14 cellular contexts compared by ENCODE assay signal in genomic region chr16:1094124-1094479, GRCh38. TPM values are rescaled to one million over a fixed set of nuclear protein-coding genes. Genes with fewer than 3 reads are reported as not detected.
DNase-seq lines count a peak whose midpoint lies in the region; ATAC-seq, FAIRE-seq and TF ChIP-seq lines count a peak whose summit lies in the region.
"Had no signal": no experiment of that assay in that cellular context is flagged by ENCODE, and none has a peak within 500 bp of the region (broad histone marks: within the 10 kb centered on the region; RNA-seq: fewer than 3 reads in every experiment).

No MANE protein-coding gene starts in this region.

- H3K36me3 ChIP-seq in cardiac muscle cell (no peaks in the 10 kb centered on the region), H7 (replicated peaks; ENCODE audit: control insufficient read depth, insufficient read depth, low read length) (no peaks in the 10 kb centered on the region), K562 (ENCODE audit: control insufficient read depth, insufficient read depth, low read length) (no peaks in the 10 kb centered on the region)
- H3K36me3 ChIP-seq: SJCRH30 had no signal

- no peaks in the 10 kb centered on the region for H3K9me1 ChIP-seq in K562 (ENCODE audit: control insufficient read depth, insufficient read depth, low read length)

- no peaks in the 10 kb centered on the region for H3K9me3 ChIP-seq in cardiac muscle cell (ENCODE audit: low read depth)
- peaks cover 3% of the 10 kb centered on the region; the same call in 1 of the 2 replicates for H3K9me3 ChIP-seq in K562 (replicated peaks; ENCODE audit: control insufficient read depth, insufficient read depth, low read depth, low read length)
- H3K9me3 ChIP-seq: SJCRH30 had no signal

- H3K9ac ChIP-seq in K562 (ENCODE audit: insufficient read depth in 1 of 2, low read depth in 2 of 2, low read length in 2 of 2) = no peak overlapping the region
- H3K9ac ChIP-seq: GM23248 had no signal

- intact Hi-C loops in cardiac septum (cut with DNase I) (no loop called here), K562 (cut with micrococcal nuclease) (no loop called here), sciatic nerve (cut with DNase I) (no loop called here)

- CTCF ChIA-PET in K562 (lab: Yijun Ruan, JAX; ENCODE audit: low intra/inter-chr PET ratio) = no interaction called here

- H3K27ac ChIP-seq in cardiac muscle cell (peak overlapping the region; percentile 30), K562 (ENCODE audit: extremely low read depth, low read depth, low read length) (no peak overlapping the region)
- H3K27ac ChIP-seq: GM23248, SJCRH30 had no signal

- WGBS in K562 (ENCODE audit: insufficient coverage, low coverage, missing lambda C conversion rate) = 36% methylated on average over 12 of the region's 13 CpGs

- no TSS peak for BruUV-seq in K562 (replicated peaks; lab: Mats Ljungman, UMichigan)

- TF ChIP-seq POLR2A in K562 (conservative IDR thresholded peaks at IDR 0.05) = no peak

- H3K27me3 ChIP-seq in cardiac muscle cell (no peaks in the 10 kb centered on the region), H7 (ENCODE audit: control insufficient read depth, insufficient read depth, low read length) (no peaks in the 10 kb centered on the region), K562 (ENCODE audit: control insufficient read depth in 2 of 2, insufficient read depth in 2 of 2, low read length in 2 of 2) (peaks cover 0 to 36% of the 10 kb centered on the region in 2 experiments; a peak in 3 of 5 replicates)

- H4K20me1 ChIP-seq in K562 (replicated peaks; ENCODE audit: control insufficient read depth, insufficient read depth, low read length) = 0 out of 2 replicates have a peak, but pooled peaks cover 2% of the 10 kb centered on the region

- in situ Hi-C loops in K562 (cut with MboI) = no loop called here

- H3K4me1 ChIP-seq in cardiac muscle cell (ENCODE audit: low read depth) (peaks cover 50% of the 10 kb centered on the region), K562 (replicated peaks in 1 of 2; ENCODE audit: control insufficient read depth in 2 of 2, insufficient read depth in 2 of 2, low read length in 2 of 2) (peaks cover 0 to 65% of the 10 kb centered on the region in 2 experiments; a peak in 2 of 5 replicates)

- peak; percentile 19; the same call in 1 of the 3 replicates for ATAC-seq in K562
- ATAC-seq in sciatic nerve = no peak

- TF ChIP-seq CTCF in cardiac muscle cell (IDR thresholded peaks at IDR 0.05; ENCODE audit: low read depth, low read length) = no peak
- no peak for TF ChIP-seq CTCF in K562 (IDR thresholded peaks at IDR 0.05 in 2 of 3, conservative IDR thresholded peaks at IDR 0.05 in 1 of 3; ENCODE audit: insufficient read depth in 2 of 3, low read depth in 1 of 3, low read length in 3 of 3)

- POLR2A ChIA-PET in K562 (lab: Yijun Ruan, JAX) = interaction anchor here (0.9 kb wide), 1 partner anchor 9 kb away, joined by 3 read pairs; no protein-coding TSS in a partner anchor

- no peak overlapping the region for H3K4me2 ChIP-seq in K562 (ENCODE audit: insufficient read depth, low read length)

- FAIRE-seq in K562 (lab: Jason Lieb, UNC) = no peak
- FAIRE-seq: GM12878 had no signal

- DNase-seq in cardiac muscle cell (ENCODE audit: low read depth in 1 of 2, low spot score in 1 of 2) = no peak
- no peak for DNase-seq in cardiac septum (ENCODE audit: low spot score)
- peak; percentile 69 for DNase-seq in H7
- DNase-seq in K562 (ENCODE audit: extremely low read depth in 1 of 4, low spot score in 3 of 4) = no peak
- no peak for DNase-seq in iPS-NIHi7 (ENCODE audit: extremely low spot score)
- no peak for DNase-seq in activated CD8-positive, alpha-beta memory T cell treated with anti-CD3 and anti-CD28 coated beads for 24 hours
- DNase-seq in sciatic nerve (ENCODE audit: low spot score) = no peak
- DNase-seq: ACHN, GM23248, NCI-H1105, NCI-H510A had no signal

- no peak for TF ChIP-seq EP300 in K562 (IDR thresholded peaks at IDR 0.05; ENCODE audit: low read length)

- no peak for TF ChIP-seq RAD21 in K562 (CRISPR knock-in tag; conservative IDR thresholded peaks at IDR 0.05 in 1 of 2, IDR thresholded peaks at IDR 0.05 in 1 of 2)

- H2AFZ ChIP-seq in K562 (ENCODE audit: low read depth, low read length) = no peak overlapping the region
- H2AFZ ChIP-seq: GM23248 had no signal

- H3K79me2 ChIP-seq in K562 (ENCODE audit: control insufficient read depth, insufficient read depth, low read length) = no peaks in the 10 kb centered on the region

- H3K4me3 ChIP-seq in cardiac muscle cell (no peak overlapping the region), H7 (ENCODE audit: insufficient read depth, low read depth, low read length) (no peak overlapping the region), K562 (no peak overlapping the region)
- H3K4me3 ChIP-seq: GM12878, GM23248, SJCRH30 had no signal

TF ChIP-seq in K562, 482 proteins besides CTCF, POLR2A, EP300 and RAD21 (continues in another document):
- no peak for TF ChIP-seq NFXL1 (CRISPR knock-in tag; IDR thresholded peaks at IDR 0.05)

RNA-seq across cellular contexts. Expression of gene C1QTNF8, which starts 1.9 kb away (rescaled TPM):
- total RNA-seq in cardiac muscle cell (0.15 TPM in 1 of 2 replicates, not detected in the other), cardiac septum (not detected), K562 (2014; rRNA removed) (not detected in 2 replicates), K562 (2014; rRNA removed; fragmentation: Illumina TruSeq; extraction: Trizol) (not detected in 2 replicates), K562 (2015; rRNA removed; fragmentation: Illumina TruSeq; extraction: Trizol) (not detected in 2 replicates), K562 (2021) (not detected in 2 replicates), sciatic nerve (not detected)
- polyA plus RNA-seq in cardiac muscle cell (0.26 TPM in 1 of 2 replicates, not detected in the other), K562 (2011; rRNA removed) (not detected in 2 replicates), K562 (2014; fragmentation: Illumina TruSeq; extraction: Trizol) (not detected in 2 replicates), K562 (2014; fragmentation: Nextera tagmentation; extraction: Ambion mirVana) (not detected), K562 (2014; rRNA removed) (not detected in 2 replicates)
- not detected in 2 replicates for total RNA-seq in H7 (2014; rRNA removed; shearing (Covaris generic))
- not detected in 2 replicates for total RNA-seq in K562 (2011; cell fraction: chromatin; rRNA removed; ENCODE audit: low replicate concordance)
- total RNA-seq in K562 (2011; cell fraction: nucleolus; rRNA removed) = not detected in 2 replicates
- not detected in 2 replicates for total RNA-seq in K562 (2011; cell fraction: nucleoplasm; rRNA removed)
- not detected in 2 replicates for polyA plus RNA-seq in K562 (2011; cell fraction: cytosol; rRNA removed)
- not detected in 2 replicates for polyA plus RNA-seq in K562 (2011; cell fraction: nucleus; rRNA removed)
- polyA plus RNA-seq in K562 (2012) = not detected in 2 replicates
- polyA minus RNA-seq in K562 (2011; rRNA and poly(A)+ RNA removed) = not detected in 2 replicates
- not detected in 2 replicates for polyA minus RNA-seq in K562 (2011; cell fraction: cytosol; rRNA and poly(A)+ RNA removed)
- polyA minus RNA-seq in K562 (2011; cell fraction: nucleus; rRNA and poly(A)+ RNA removed) = not detected in 2 replicates
- total RNA-seq: Daoy, GM12878, GM23248, SJCRH30 had no signal
- polyA plus RNA-seq: GM12878, GM23248 had no signal

RNA-seq across cellular contexts. Expression of gene SSTR5, which starts 21.6 kb away (rescaled TPM):
- not detected in 2 replicates for total RNA-seq in cardiac muscle cell
- 0.55 TPM in 1 of 2 replicates, not detected in the other for polyA plus RNA-seq in cardiac muscle cell
- total RNA-seq in cardiac septum = 0.57 TPM
- 0.18 and 0.21 TPM in 2 replicates for total RNA-seq in H7 (2014; rRNA removed; shearing (Covaris generic))
- not detected in 2 replicates for total RNA-seq in K562 (2011; cell fraction: chromatin; rRNA removed; ENCODE audit: low replicate concordance)
- total RNA-seq in K562 (2011; cell fraction: nucleolus; rRNA removed) = not detected in 2 replicates
- total RNA-seq in K562 (2011; cell fraction: nucleoplasm; rRNA removed) = not detected in 2 replicates
- total RNA-seq in K562 (2014; rRNA removed) = not detected in 2 replicates
- not detected in 2 replicates for total RNA-seq in K562 (2014; rRNA removed; fragmentation: Illumina TruSeq; extraction: Trizol)
- not detected in 2 replicates for total RNA-seq in K562 (2015; rRNA removed; fragmentation: Illumina TruSeq; extraction: Trizol)
- not detected in 2 replicates for total RNA-seq in K562 (2021)
- not detected in 2 replicates for polyA plus RNA-seq in K562 (2011; rRNA removed)
- polyA plus RNA-seq in K562 (2011; cell fraction: cytosol; rRNA removed) = not detected in 2 replicates
- polyA plus RNA-seq in K562 (2011; cell fraction: nucleus; rRNA removed) = not detected in 2 replicates
- not detected in 2 replicates for polyA plus RNA-seq in K562 (2012)
- not detected in 2 replicates for polyA plus RNA-seq in K562 (2014; fragmentation: Illumina TruSeq; extraction: Trizol)
- polyA plus RNA-seq in K562 (2014; fragmentation: Nextera tagmentation; extraction: Ambion mirVana) = not detected
- not detected in 2 replicates for polyA plus RNA-seq in K562 (2014; rRNA removed)
- not detected in 2 replicates for polyA minus RNA-seq in K562 (2011; rRNA and poly(A)+ RNA removed)
- polyA minus RNA-seq in K562 (2011; cell fraction: cytosol; rRNA and poly(A)+ RNA removed) = not detected in 2 replicates
- not detected in 2 replicates for polyA minus RNA-seq in K562 (2011; cell fraction: nucleus; rRNA and poly(A)+ RNA removed)
- total RNA-seq in sciatic nerve = not detected
- total RNA-seq: Daoy, GM12878, GM23248 had no signal
- polyA plus RNA-seq: GM12878, GM23248 had no signal

RNA-seq across cellular contexts. Expression of gene CACNA1H, which starts 58.8 kb away (rescaled TPM):
- total RNA-seq in cardiac muscle cell = 30.4 and 66.1 TPM in 2 replicates
- 8.9 and 16.5 TPM in 2 replicates for polyA plus RNA-seq in cardiac muscle cell
- 4.7 TPM for total RNA-seq in cardiac septum
- 24.8 and 27.3 TPM in 2 replicates for total RNA-seq in H7 (2014; rRNA removed; shearing (Covaris generic))
- 0.44 and 1.6 TPM in 2 replicates for total RNA-seq in K562 (2011; cell fraction: chromatin; rRNA removed; ENCODE audit: low replicate concordance)
- total RNA-seq in K562 (2011; cell fraction: nucleolus; rRNA removed) = 0.79 and 1.2 TPM in 2 replicates
- total RNA-seq in K562 (2011; cell fraction: nucleoplasm; rRNA removed) = 0.22 and 0.53 TPM in 2 replicates
- 0.04 TPM in 1 of 2 replicates, not detected in the other for total RNA-seq in K562 (2014; rRNA removed)
- not detected in 2 replicates for total RNA-seq in K562 (2014; rRNA removed; fragmentation: Illumina TruSeq; extraction: Trizol)
- total RNA-seq in K562 (2015; rRNA removed; fragmentation: Illumina TruSeq; extraction: Trizol) = not detected in 2 replicates
- 0.09 and 0.18 TPM in 2 replicates for total RNA-seq in K562 (2021)
- 0.10 and 0.11 TPM in 2 replicates for polyA plus RNA-seq in K562 (2011; rRNA removed)
- polyA plus RNA-seq in K562 (2011; cell fraction: cytosol; rRNA removed) = 0.10 and 0.12 TPM in 2 replicates
- polyA plus RNA-seq in K562 (2011; cell fraction: nucleus; rRNA removed) = 0.11 and 0.40 TPM in 2 replicates
- polyA plus RNA-seq in K562 (2012) = 0.07 and 0.12 TPM in 2 replicates
- polyA plus RNA-seq in K562 (2014; fragmentation: Illumina TruSeq; extraction: Trizol) = not detected in 2 replicates
- not detected for polyA plus RNA-seq in K562 (2014; fragmentation: Nextera tagmentation; extraction: Ambion mirVana)
- not detected in 2 replicates for polyA plus RNA-seq in K562 (2014; rRNA removed)
- polyA minus RNA-seq in K562 (2011; rRNA and poly(A)+ RNA removed) = 0.03 and 0.04 TPM in 2 replicates
- not detected in 2 replicates for polyA minus RNA-seq in K562 (2011; cell fraction: cytosol; rRNA and poly(A)+ RNA removed)
- 0.27 and 0.33 TPM in 2 replicates for polyA minus RNA-seq in K562 (2011; cell fraction: nucleus; rRNA and poly(A)+ RNA removed)
- 4.1 TPM for total RNA-seq in sciatic nerve
- polyA plus RNA-seq: GM23248 had no signal
